In genomic region chr17:35141681-35142466, GRCh38 we compare ENCODE assay signal across 8 cellular contexts.
A peak's percentile ranks its signal among the peaks of the same experiment; 100 is the strongest.
DNase-seq lines count a peak whose midpoint lies in the region; ATAC-seq and TF ChIP-seq lines count a peak whose summit lies in the region.

NLE1 (minus strand) TSS chr17:35142303; CDS start chr17:35142275, 28 bp downstream.

- DNase-seq in NCI-H2227 (lab: John Stamatoyannopoulos, UW; ENCODE audit: unreplicated experiment) (peak; percentile 83), caudate nucleus (lab: John Stamatoyannopoulos, UW) (peak in 59 of 61 donors; percentile 8 to 86 (median 73)), iris pigment epithelial cell (ENCODE audit: low read depth) (peak; percentile 74)
- DNase-seq in activated CD4-positive, CD25-positive, alpha-beta regulatory T cell (lab: John Stamatoyannopoulos, UW) = peak; percentile 68 to 81 (median 78)
- peak; percentile 83 for DNase-seq in stimulated activated CD4-positive, alpha-beta T cell treated with anti-CD3 and anti-CD28 coated beads, Interleukin-12 subunit alpha, Interleukin-12 subunit beta, amount 100 ng/mL, for 24 hours (ENCODE audit: low read depth in 2 of 2)

- TF ChIP-seq CTCF in 22Rv1 (IDR thresholded peaks at IDR 0.05) = peak; percentile 98

- H3K27ac ChIP-seq in 22Rv1 (peak within 1 kb of the TSS; percentile 50), caudate nucleus (ENCODE audit: low read depth, low read length) (no peak within 1 kb of the TSS)

- ATAC-seq in GM18517 (IDR thresholded peaks at IDR 0.05; ENCODE audit: unreplicated experiment) (peak; percentile 67), HG03095 (IDR thresholded peaks at IDR 0.05; ENCODE audit: unreplicated experiment) (peak; percentile 86)
